In genomic region chr11:22390283-22390655, GRCh38 we compare ENCODE assay signal across 1 cellular context.
TF ChIP-seq lines count a peak whose summit lies in the region.

No MANE protein-coding gene starts in this region.

TF ChIP-seq in neural cell, 6 proteins besides CTCF, POLR2A, EP300 and RAD21 (continued from another document):
- TF ChIP-seq REST (IDR thresholded peaks at IDR 0.05; ENCODE audit: borderline replicate concordance) (no peak), SMC3 (conservative IDR thresholded peaks at IDR 0.05; ENCODE audit: poor library complexity) (no peak), POLR2AphosphoS5 (IDR thresholded peaks at IDR 0.05) (no peak), MXI1 (conservative IDR thresholded peaks at IDR 0.05; ENCODE audit: poor library complexity, severe bottlenecking) (no peak)
